In genomic region chr1:210783925-210784324, GRCh38 we compare ENCODE assay signal across 23 cellular contexts.
"Had no signal": no experiment of that assay in that cellular context is flagged by ENCODE, and none has a peak within 500 bp of the region (broad histone marks: within the 10 kb centered on the region; RNA-seq: fewer than 3 reads in every experiment).

No MANE protein-coding gene starts in this region.

- H2AFZ ChIP-seq: hepatocyte had no signal

- ATAC-seq: gastroesophageal sphincter, heart left ventricle, left colon, left lung, left ventricle myocardium superior, lower lobe of right lung, mucosa of descending colon had no signal

- H3K79me2 ChIP-seq: hepatocyte had no signal

- H3K27ac ChIP-seq: colonic mucosa, esophagus squamous epithelium, gastroesophageal sphincter, heart left ventricle, hepatocyte, left lung, lower lobe of right lung had no signal

- H3K36me3 ChIP-seq: colonic mucosa, esophagus squamous epithelium, gastroesophageal sphincter, heart left ventricle, left lung, lower lobe of right lung had no signal

- H3K4me3 Mint-ChIP-seq: dendritic cell treated with granulocyte-macrophage colony-stimulating factor and Interleukin-4, amounts not matched to agents 40 ng/mL and 50 ng/mL, for 4 days; immature natural killer cell; mesothelial cell of epicardium had no signal

- H3K4me3 ChIP-seq: colonic mucosa, esophagus squamous epithelium, gastroesophageal sphincter, heart left ventricle, hepatocyte, left lung, lower lobe of right lung, mucosa of descending colon had no signal

- H3K9me3 ChIP-seq: colonic mucosa, esophagus squamous epithelium, gastroesophageal sphincter, heart left ventricle, left lung, lower lobe of right lung, mucosa of descending colon had no signal

- H3K4me2 ChIP-seq: hepatocyte had no signal

- H3K36me3 Mint-ChIP-seq: immature natural killer cell, mesothelial cell of epicardium had no signal

- H3K9me3 Mint-ChIP-seq: dendritic cell treated with granulocyte-macrophage colony-stimulating factor and Interleukin-4, amounts not matched to agents 40 ng/mL and 50 ng/mL, for 4 days; mesothelial cell of epicardium had no signal

- H3K27ac Mint-ChIP-seq: dendritic cell treated with granulocyte-macrophage colony-stimulating factor and Interleukin-4, amounts not matched to agents 40 ng/mL and 50 ng/mL, for 4 days; mesothelial cell of epicardium had no signal

- H3K27me3 Mint-ChIP-seq: dendritic cell treated with granulocyte-macrophage colony-stimulating factor and Interleukin-4, amounts not matched to agents 40 ng/mL and 50 ng/mL, for 4 days had no signal

- H3K27me3 ChIP-seq: colonic mucosa, esophagus squamous epithelium, gastroesophageal sphincter, heart left ventricle, hepatocyte, left lung had no signal

- H3K4me1 Mint-ChIP-seq: immature natural killer cell had no signal

- DNase-seq: cerebellar nuclear complex; colonic mucosa; cortex of kidney; effector memory CD4-positive, alpha-beta T cell; esophagus squamous epithelium; foreskin fibroblast; foreskin melanocyte; heart left ventricle; hypothalamus; immature natural killer cell; islet precursor cell; kidney; kidney glomerular epithelial cell; left colon; left lung; left ventricle myocardium superior; lower lobe of right lung; mesenchymal stem cell; mucosa of descending colon had no signal

- H3K4me1 ChIP-seq: colonic mucosa, esophagus squamous epithelium, left lung, lower lobe of right lung had no signal
